ENCODE assay signal across 6 cellular contexts in the genomic region with DNA sequence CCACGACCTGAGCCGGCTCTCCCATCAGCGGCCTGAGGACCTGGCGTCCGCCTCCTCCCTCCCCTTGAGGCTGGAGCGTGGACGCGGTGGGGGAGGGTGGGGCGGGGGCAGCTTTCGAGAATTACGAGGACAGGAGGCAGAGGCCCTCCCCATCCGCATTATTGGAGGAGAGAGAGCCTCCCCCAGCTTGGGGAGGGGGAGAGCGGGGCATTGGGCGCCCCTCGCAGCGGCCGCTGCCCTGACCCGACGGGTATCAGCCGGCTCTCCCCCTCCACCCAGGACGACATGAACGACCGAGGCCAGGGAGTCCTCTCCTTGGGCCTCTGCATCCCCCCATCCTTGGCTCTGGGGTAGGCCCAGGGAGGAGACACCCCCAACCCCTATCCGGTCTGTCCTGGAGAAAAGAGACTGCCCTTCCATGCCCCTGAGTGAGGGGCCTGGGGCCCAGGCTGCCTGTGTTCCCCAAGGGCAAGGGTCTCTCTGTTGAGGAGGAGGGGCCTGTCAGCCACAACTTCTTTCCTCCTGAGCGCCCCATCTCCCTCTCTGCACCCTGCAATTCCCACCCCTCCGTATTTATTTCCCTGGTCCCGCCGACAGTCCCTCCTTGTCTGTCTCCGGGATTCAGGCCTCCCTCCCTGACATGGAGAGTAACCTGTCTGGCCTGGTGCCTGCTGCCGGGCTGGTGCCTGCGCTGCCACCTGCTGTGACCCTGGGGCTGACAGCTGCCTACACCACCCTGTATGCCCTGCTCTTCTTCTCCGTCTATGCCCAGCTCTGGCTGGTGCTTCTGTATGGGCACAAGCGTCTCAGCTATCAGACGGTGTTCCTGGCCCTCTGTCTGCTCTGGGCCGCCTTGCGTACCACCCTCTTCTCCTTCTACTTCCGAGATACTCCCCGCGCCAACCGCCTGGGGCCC. TPM values are rescaled to one million over a fixed set of nuclear protein-coding genes. Genes with fewer than 3 reads are reported as not detected.
DNase-seq lines count a peak whose midpoint lies in the region; ATAC-seq, FAIRE-seq and TF ChIP-seq lines count a peak whose summit lies in the region.

No MANE protein-coding gene starts in this region.

- no peaks in the 10 kb centered on the region for H3K79me2 ChIP-seq in HepG2 (ENCODE audit: insufficient read depth, low read length)

- 41% methylated on average over 19 of the region's 40 CpGs for WGBS in HepG2 (ENCODE audit: low lambda C conversion rate)

- DNase-seq in cardiac muscle cell (ENCODE audit: low read depth in 1 of 2, low spot score in 1 of 2) (no peak), Right ventricle myocardium superior (no peak), HepG2 (ENCODE audit: low spot score) (no peak), medulla oblongata (ENCODE audit: extremely low spot score) (no peak), NCI-H1436 (lab: John Stamatoyannopoulos, UW) (no peak)
- peak; percentile 54 for DNase-seq in activated CD4-positive, alpha-beta memory T cell treated with anti-CD3 and anti-CD28 coated beads for 36 hours

- ATAC-seq in Right ventricle myocardium superior (ENCODE audit: poor library complexity) (no peak), HepG2 (peak; percentile 40)

- intact Hi-C loops in Right ventricle myocardium superior (cut with DNase I) = loop anchor here (2.0 kb wide), 1 partner anchor 15 kb away; no protein-coding TSS in a partner anchor
- intact Hi-C loops in activated CD4-positive, alpha-beta memory T cell treated with anti-CD3 and anti-CD28 coated beads for 36 hours (cut with micrococcal nuclease) = loop anchor here (1.0 to 2.0 kb wide), 3 partner anchors 16 to 45 kb away; a partner anchor contains a TSS
- intact Hi-C loops in HepG2 (cut with micrococcal nuclease; ENCODE audit: unreplicated experiment) = loop anchor here (2.0 kb wide), 1 partner anchor 15 kb away; no protein-coding TSS in a partner anchor

- H3K36me3 ChIP-seq in cardiac muscle cell (peaks cover 5% of the 10 kb centered on the region), HepG2 (replicated peaks in 1 of 2; ENCODE audit: control insufficient read depth in 1 of 2, insufficient read depth in 2 of 2, low read length in 2 of 2) (no peaks in the 10 kb centered on the region)

- no peak for TF ChIP-seq RAD21 in HepG2 (CRISPR knock-in tag; IDR thresholded peaks at IDR 0.05)

- FAIRE-seq in HepG2 (lab: Jason Lieb, UNC) = no peak

- H3K27me3 Mint-ChIP-seq in activated CD4-positive, alpha-beta memory T cell treated with anti-CD3 and anti-CD28 coated beads for 36 hours = peaks cover 10% of the 10 kb centered on the region

- H3K36me3 Mint-ChIP-seq in activated CD4-positive, alpha-beta memory T cell treated with anti-CD3 and anti-CD28 coated beads for 36 hours = peaks cover 4% of the 10 kb centered on the region

- H3K4me1 Mint-ChIP-seq in activated CD4-positive, alpha-beta memory T cell treated with anti-CD3 and anti-CD28 coated beads for 36 hours (ENCODE audit: low read depth) = peaks cover 18% of the 10 kb centered on the region

- no peak for TF ChIP-seq CTCF in cardiac muscle cell (IDR thresholded peaks at IDR 0.05; ENCODE audit: low read depth, low read length)
- TF ChIP-seq CTCF in HepG2 (CRISPR knock-in tag; IDR thresholded peaks at IDR 0.05) = peak; percentile 53

- TF ChIP-seq POLR2A in HepG2 (IDR thresholded peaks at IDR 0.05; ENCODE audit: insufficient read depth in 1 of 2, low read depth in 2 of 2, low read length in 2 of 2) = no peak

- H3K4me3 ChIP-seq in cardiac muscle cell (peak overlapping the region; percentile 87), HepG2 (replicated peaks in 1 of 3; ENCODE audit: insufficient read depth in 1 of 3, low read depth in 2 of 3, low read length in 3 of 3) (peak overlapping the region; percentile 69 to 97 (median 83))

- H3K27ac Mint-ChIP-seq in activated CD4-positive, alpha-beta memory T cell treated with anti-CD3 and anti-CD28 coated beads for 36 hours = peak overlapping the region; percentile 67

- H4K20me1 ChIP-seq in HepG2 (ENCODE audit: insufficient read depth, low read length) = no peaks in the 10 kb centered on the region

- peaks cover 21% of the 10 kb centered on the region for H3K27me3 ChIP-seq in cardiac muscle cell
- H3K27me3 ChIP-seq in HepG2 (ENCODE audit: control insufficient read depth in 1 of 2, insufficient read depth in 2 of 2, low read length in 2 of 2) = peaks cover 4 to 12% of the 10 kb centered on the region in 2 experiments; a peak in 3 of 5 replicates

- POLR2A ChIA-PET in activated CD4-positive, alpha-beta memory T cell treated with anti-CD3 and anti-CD28 coated beads for 36 hours (lab: Charles Lee) = interaction anchor here (1.5 to 4.0 kb wide), 3 partner anchors 15 to 40 kb away, joined by 6 to 33 read pairs (median 8); a partner anchor contains a TSS
- POLR2A ChIA-PET in HepG2 (lab: Yijun Ruan, JAX) = interaction anchor here (2.4 to 4.6 kb wide), 3 partner anchors 15 to 31 kb away, joined by 10 to 48 read pairs (median 14); a partner anchor contains a TSS

- H3K9me3 Mint-ChIP-seq in activated CD4-positive, alpha-beta memory T cell treated with anti-CD3 and anti-CD28 coated beads for 36 hours = no peaks in the 10 kb centered on the region

- H3K4me1 ChIP-seq in cardiac muscle cell (ENCODE audit: low read depth) (no peaks in the 10 kb centered on the region), HepG2 (ENCODE audit: insufficient read depth, low read length) (peaks cover 28% of the 10 kb centered on the region; the same call in 1 of the 2 replicates)

- peak overlapping the region; percentile 97 for H3K4me2 ChIP-seq in HepG2 (ENCODE audit: low read depth, low read length)

- CTCF ChIA-PET in activated CD4-positive, alpha-beta memory T cell treated with anti-CD3 and anti-CD28 coated beads for 36 hours (lab: Charles Lee) = interaction anchor here (1.2 to 4.6 kb wide), 3 partner anchors 16 to 45 kb away, joined by 3 to 61 read pairs (median 4); a partner anchor contains a TSS
- CTCF ChIA-PET in HepG2 (lab: Yijun Ruan, JAX; ENCODE audit: low intra/inter-chr PET ratio, low total read pairs) = no interaction called here

- H3K27ac ChIP-seq in cardiac muscle cell (no peak overlapping the region), HepG2 (ENCODE audit: extremely low read length, insufficient read depth, low read length) (peak overlapping the region; percentile 79)

- peak overlapping the region; percentile 78 for H3K4me3 Mint-ChIP-seq in activated CD4-positive, alpha-beta memory T cell treated with anti-CD3 and anti-CD28 coated beads for 36 hours

- H3K9me3 ChIP-seq in cardiac muscle cell (ENCODE audit: low read depth) = no peaks in the 10 kb centered on the region
- H3K9me3 ChIP-seq in HepG2 (ENCODE audit: low read length) = no peaks in the 10 kb centered on the region

- H2AFZ ChIP-seq in HepG2 (ENCODE audit: low read length) = no peak overlapping the region

- no TSS peak for BruUV-seq in HepG2 (replicated peaks; lab: Mats Ljungman, UMichigan)

- in situ Hi-C loops in HepG2 (cut with HindIII; ENCODE audit: extremely low pct_ligation_motif_present, low pct_unique_long_range_greater_than_20kb) = no loop called here

- peak overlapping the region; percentile 79 for H3K9ac ChIP-seq in HepG2 (ENCODE audit: insufficient read depth, low read depth, low read length)

- TF ChIP-seq EP300 in HepG2 (IDR thresholded peaks at IDR 0.05; ENCODE audit: low read depth in 2 of 2, low read length in 2 of 2) (no peak), HepG2 (CRISPR knock-in tag; IDR thresholded peaks at IDR 0.05; ENCODE audit: borderline replicate concordance) (no peak)

RNA-seq across cellular contexts. Expression of a gene that starts 0.5 kb away (rescaled TPM):
- total RNA-seq in cardiac muscle cell (37.7 and 41.4 TPM in 2 replicates), Right ventricle myocardium superior (28.5 TPM), HepG2 (2016; rRNA removed; fragmentation: Illumina TruSeq; extraction: Trizol) (10.3 and 13.2 TPM in 2 replicates)
- polyA plus RNA-seq in cardiac muscle cell (67.8 and 82.6 TPM in 2 replicates), HepG2 (2011; rRNA removed) (8.5 and 10.4 TPM in 2 replicates)
- 10 to 100 TPM; 28.7 to 31.6 TPM for total RNA-seq in activated CD4-positive, alpha-beta memory T cell treated with anti-CD3 and anti-CD28 coated beads for 36 hours
- total RNA-seq in HepG2 (2016; cell fraction: cytosol; rRNA removed; fragmentation: Illumina TruSeq; extraction: Trizol; ENCODE audit: low read depth) = 11.7 and 14.7 TPM in 2 replicates
- 8.2 and 14.4 TPM in 2 replicates for total RNA-seq in HepG2 (2016; cell fraction: insoluble cytoplasmic fraction; rRNA removed; fragmentation: Illumina TruSeq; extraction: Trizol)
- 15.8 and 22.6 TPM in 2 replicates for total RNA-seq in HepG2 (2016; cell fraction: membrane; rRNA removed; fragmentation: Illumina TruSeq; extraction: Trizol)
- total RNA-seq in HepG2 (2016; cell fraction: nucleus; rRNA removed; fragmentation: Illumina TruSeq; extraction: Trizol) = 10.5 and 11.6 TPM in 2 replicates
- polyA plus RNA-seq in HepG2 (2011; cell fraction: cytosol; rRNA removed) = 6.1 and 9.3 TPM in 2 replicates
- polyA plus RNA-seq in HepG2 (2011; cell fraction: nucleus; rRNA removed) = 22.5 and 26.2 TPM in 2 replicates
- polyA plus RNA-seq in HepG2 (2012) = 11.9 and 14.1 TPM in 2 replicates
- 19.8 and 22.4 TPM in 2 replicates for polyA plus RNA-seq in HepG2 (2016; cell fraction: cytosol; fragmentation: Illumina TruSeq; extraction: Trizol; ENCODE audit: low read depth)
- 18.6 and 20.2 TPM in 2 replicates for polyA plus RNA-seq in HepG2 (2016; cell fraction: insoluble cytoplasmic fraction; fragmentation: Illumina TruSeq; extraction: Trizol; ENCODE audit: low read depth)
- 33.5 and 34.6 TPM in 2 replicates for polyA plus RNA-seq in HepG2 (2016; cell fraction: membrane; fragmentation: Illumina TruSeq; extraction: Trizol; ENCODE audit: low read depth)
- 34.1 and 40.3 TPM in 2 replicates for polyA plus RNA-seq in HepG2 (2016; cell fraction: nucleus; fragmentation: Illumina TruSeq; extraction: Trizol; ENCODE audit: insufficient read depth, low read depth)
- polyA minus RNA-seq in HepG2 (2011; rRNA and poly(A)+ RNA removed; ENCODE audit: low replicate concordance) = 13.8 and 54.4 TPM in 2 replicates
- polyA minus RNA-seq in HepG2 (2011; cell fraction: cytosol; rRNA and poly(A)+ RNA removed) = 4.0 and 5.5 TPM in 2 replicates
- 7.3 and 9.9 TPM in 2 replicates for polyA minus RNA-seq in HepG2 (2011; cell fraction: nucleus; rRNA and poly(A)+ RNA removed)

RNA-seq across cellular contexts. Expression of a gene that starts 1.7 kb away (rescaled TPM):
- total RNA-seq in cardiac muscle cell (155 and 200 TPM in 2 replicates), Right ventricle myocardium superior (90.1 TPM), HepG2 (2016; rRNA removed; fragmentation: Illumina TruSeq; extraction: Trizol) (28.5 and 33.0 TPM in 2 replicates)
- polyA plus RNA-seq in cardiac muscle cell (168 and 195 TPM in 2 replicates), HepG2 (2011; rRNA removed) (17.9 and 21.2 TPM in 2 replicates)
- total RNA-seq in activated CD4-positive, alpha-beta memory T cell treated with anti-CD3 and anti-CD28 coated beads for 36 hours = 10 to 100 TPM; 23.7 to 24.2 TPM
- 38.1 and 48.3 TPM in 2 replicates for total RNA-seq in HepG2 (2016; cell fraction: cytosol; rRNA removed; fragmentation: Illumina TruSeq; extraction: Trizol; ENCODE audit: low read depth)
- total RNA-seq in HepG2 (2016; cell fraction: insoluble cytoplasmic fraction; rRNA removed; fragmentation: Illumina TruSeq; extraction: Trizol) = 31.6 and 32.7 TPM in 2 replicates
- total RNA-seq in HepG2 (2016; cell fraction: membrane; rRNA removed; fragmentation: Illumina TruSeq; extraction: Trizol) = 45.1 and 50.4 TPM in 2 replicates
- 11.0 and 16.1 TPM in 2 replicates for total RNA-seq in HepG2 (2016; cell fraction: nucleus; rRNA removed; fragmentation: Illumina TruSeq; extraction: Trizol)
- 16.2 and 25.5 TPM in 2 replicates for polyA plus RNA-seq in HepG2 (2011; cell fraction: cytosol; rRNA removed)
- 11.7 and 12.5 TPM in 2 replicates for polyA plus RNA-seq in HepG2 (2011; cell fraction: nucleus; rRNA removed)
- 7.1 and 11.0 TPM in 2 replicates for polyA plus RNA-seq in HepG2 (2012)
- polyA plus RNA-seq in HepG2 (2016; cell fraction: cytosol; fragmentation: Illumina TruSeq; extraction: Trizol; ENCODE audit: low read depth) = 44.2 and 54.0 TPM in 2 replicates
- 30.5 and 33.9 TPM in 2 replicates for polyA plus RNA-seq in HepG2 (2016; cell fraction: insoluble cytoplasmic fraction; fragmentation: Illumina TruSeq; extraction: Trizol; ENCODE audit: low read depth)
- polyA plus RNA-seq in HepG2 (2016; cell fraction: membrane; fragmentation: Illumina TruSeq; extraction: Trizol; ENCODE audit: low read depth) = 44.1 and 45.8 TPM in 2 replicates
- polyA plus RNA-seq in HepG2 (2016; cell fraction: nucleus; fragmentation: Illumina TruSeq; extraction: Trizol; ENCODE audit: insufficient read depth, low read depth) = 18.3 and 24.9 TPM in 2 replicates
- polyA minus RNA-seq in HepG2 (2011; rRNA and poly(A)+ RNA removed; ENCODE audit: low replicate concordance) = 10.3 and 10.8 TPM in 2 replicates
- 3.5 and 4.1 TPM in 2 replicates for polyA minus RNA-seq in HepG2 (2011; cell fraction: cytosol; rRNA and poly(A)+ RNA removed)
- polyA minus RNA-seq in HepG2 (2011; cell fraction: nucleus; rRNA and poly(A)+ RNA removed) = 3.1 and 4.0 TPM in 2 replicates

RNA-seq across cellular contexts. Expression of a gene that starts 5.0 kb away (rescaled TPM):
- not detected in 2 replicates for total RNA-seq in cardiac muscle cell
- not detected in 2 replicates for polyA plus RNA-seq in cardiac muscle cell
- total RNA-seq in Right ventricle myocardium superior = not detected
- total RNA-seq in activated CD4-positive, alpha-beta memory T cell treated with anti-CD3 and anti-CD28 coated beads for 36 hours = under 1 TPM in 1 of 2 experiments, not detected in 1; 0.34 TPM
- total RNA-seq in HepG2 (2016; rRNA removed; fragmentation: Illumina TruSeq; extraction: Trizol) = not detected in 2 replicates
- total RNA-seq in HepG2 (2016; cell fraction: cytosol; rRNA removed; fragmentation: Illumina TruSeq; extraction: Trizol; ENCODE audit: low read depth) = not detected in 2 replicates
- total RNA-seq in HepG2 (2016; cell fraction: insoluble cytoplasmic fraction; rRNA removed; fragmentation: Illumina TruSeq; extraction: Trizol) = not detected in 2 replicates
- not detected in 2 replicates for total RNA-seq in HepG2 (2016; cell fraction: membrane; rRNA removed; fragmentation: Illumina TruSeq; extraction: Trizol)
- not detected in 2 replicates for total RNA-seq in HepG2 (2016; cell fraction: nucleus; rRNA removed; fragmentation: Illumina TruSeq; extraction: Trizol)
- polyA plus RNA-seq in HepG2 (2011; rRNA removed) = not detected in 2 replicates
- polyA plus RNA-seq in HepG2 (2011; cell fraction: cytosol; rRNA removed) = not detected in 2 replicates
- not detected in 2 replicates for polyA plus RNA-seq in HepG2 (2011; cell fraction: nucleus; rRNA removed)
- polyA plus RNA-seq in HepG2 (2012) = not detected in 2 replicates
- not detected in 2 replicates for polyA plus RNA-seq in HepG2 (2016; cell fraction: cytosol; fragmentation: Illumina TruSeq; extraction: Trizol; ENCODE audit: low read depth)
- not detected in 2 replicates for polyA plus RNA-seq in HepG2 (2016; cell fraction: insoluble cytoplasmic fraction; fragmentation: Illumina TruSeq; extraction: Trizol; ENCODE audit: low read depth)
- not detected in 2 replicates for polyA plus RNA-seq in HepG2 (2016; cell fraction: membrane; fragmentation: Illumina TruSeq; extraction: Trizol; ENCODE audit: low read depth)
- polyA plus RNA-seq in HepG2 (2016; cell fraction: nucleus; fragmentation: Illumina TruSeq; extraction: Trizol; ENCODE audit: insufficient read depth, low read depth) = not detected in 2 replicates
- 0.21 TPM in 1 of 2 replicates, not detected in the other for polyA minus RNA-seq in HepG2 (2011; rRNA and poly(A)+ RNA removed; ENCODE audit: low replicate concordance)
- polyA minus RNA-seq in HepG2 (2011; cell fraction: cytosol; rRNA and poly(A)+ RNA removed) = not detected in 2 replicates
- polyA minus RNA-seq in HepG2 (2011; cell fraction: nucleus; rRNA and poly(A)+ RNA removed) = not detected in 2 replicates

RNA-seq across cellular contexts. Expression of a gene that starts 14.0 kb away (rescaled TPM):
- total RNA-seq in cardiac muscle cell (not detected in 2 replicates), Right ventricle myocardium superior (not detected), HepG2 (2016; rRNA removed; fragmentation: Illumina TruSeq; extraction: Trizol) (0.22 and 0.73 TPM in 2 replicates)
- polyA plus RNA-seq in cardiac muscle cell (0.54 and 0.56 TPM in 2 replicates), HepG2 (2011; rRNA removed) (0.16 and 0.48 TPM in 2 replicates)
- total RNA-seq in activated CD4-positive, alpha-beta memory T cell treated with anti-CD3 and anti-CD28 coated beads for 36 hours = not detected
- not detected in 2 replicates for total RNA-seq in HepG2 (2016; cell fraction: cytosol; rRNA removed; fragmentation: Illumina TruSeq; extraction: Trizol; ENCODE audit: low read depth)
- total RNA-seq in HepG2 (2016; cell fraction: insoluble cytoplasmic fraction; rRNA removed; fragmentation: Illumina TruSeq; extraction: Trizol) = 0.49 and 0.52 TPM in 2 replicates
- 0.34 TPM in 1 of 2 replicates, not detected in the other for total RNA-seq in HepG2 (2016; cell fraction: membrane; rRNA removed; fragmentation: Illumina TruSeq; extraction: Trizol)
- total RNA-seq in HepG2 (2016; cell fraction: nucleus; rRNA removed; fragmentation: Illumina TruSeq; extraction: Trizol) = not detected in 2 replicates
- polyA plus RNA-seq in HepG2 (2011; cell fraction: cytosol; rRNA removed) = 0.26 and 0.66 TPM in 2 replicates
- polyA plus RNA-seq in HepG2 (2011; cell fraction: nucleus; rRNA removed) = 0.38 TPM in 1 of 2 replicates, not detected in the other
- 0.23 TPM in 1 of 2 replicates, not detected in the other for polyA plus RNA-seq in HepG2 (2012)
- 0.15 and 0.65 TPM in 2 replicates for polyA plus RNA-seq in HepG2 (2016; cell fraction: cytosol; fragmentation: Illumina TruSeq; extraction: Trizol; ENCODE audit: low read depth)
- polyA plus RNA-seq in HepG2 (2016; cell fraction: insoluble cytoplasmic fraction; fragmentation: Illumina TruSeq; extraction: Trizol; ENCODE audit: low read depth) = 0.59 TPM in 1 of 2 replicates, not detected in the other
- polyA plus RNA-seq in HepG2 (2016; cell fraction: membrane; fragmentation: Illumina TruSeq; extraction: Trizol; ENCODE audit: low read depth) = 0.44 TPM in 1 of 2 replicates, not detected in the other
- polyA plus RNA-seq in HepG2 (2016; cell fraction: nucleus; fragmentation: Illumina TruSeq; extraction: Trizol; ENCODE audit: insufficient read depth, low read depth) = 1.2 TPM in 1 of 2 replicates, not detected in the other
- polyA minus RNA-seq in HepG2 (2011; rRNA and poly(A)+ RNA removed; ENCODE audit: low replicate concordance) = 0.42 TPM in 1 of 2 replicates, not detected in the other
- polyA minus RNA-seq in HepG2 (2011; cell fraction: cytosol; rRNA and poly(A)+ RNA removed) = not detected in 2 replicates
- not detected in 2 replicates for polyA minus RNA-seq in HepG2 (2011; cell fraction: nucleus; rRNA and poly(A)+ RNA removed)

RNA-seq across cellular contexts. Expression of a gene that starts 19.2 kb away (rescaled TPM):
- total RNA-seq in cardiac muscle cell (77.0 and 94.0 TPM in 2 replicates), Right ventricle myocardium superior (241 TPM), HepG2 (2016; rRNA removed; fragmentation: Illumina TruSeq; extraction: Trizol) (28.3 and 36.3 TPM in 2 replicates)
- polyA plus RNA-seq in cardiac muscle cell (48.8 and 49.3 TPM in 2 replicates), HepG2 (2011; rRNA removed) (18.1 and 24.3 TPM in 2 replicates)
- 10 to 100 TPM; 32.8 to 35.6 TPM for total RNA-seq in activated CD4-positive, alpha-beta memory T cell treated with anti-CD3 and anti-CD28 coated beads for 36 hours
- total RNA-seq in HepG2 (2016; cell fraction: cytosol; rRNA removed; fragmentation: Illumina TruSeq; extraction: Trizol; ENCODE audit: low read depth) = 21.0 and 23.1 TPM in 2 replicates
- total RNA-seq in HepG2 (2016; cell fraction: insoluble cytoplasmic fraction; rRNA removed; fragmentation: Illumina TruSeq; extraction: Trizol) = 26.0 and 36.9 TPM in 2 replicates
- total RNA-seq in HepG2 (2016; cell fraction: membrane; rRNA removed; fragmentation: Illumina TruSeq; extraction: Trizol) = 46.3 and 50.0 TPM in 2 replicates
- 18.8 and 23.8 TPM in 2 replicates for total RNA-seq in HepG2 (2016; cell fraction: nucleus; rRNA removed; fragmentation: Illumina TruSeq; extraction: Trizol)
- 23.6 and 37.4 TPM in 2 replicates for polyA plus RNA-seq in HepG2 (2011; cell fraction: cytosol; rRNA removed)
- polyA plus RNA-seq in HepG2 (2011; cell fraction: nucleus; rRNA removed) = 31.2 and 32.0 TPM in 2 replicates
- polyA plus RNA-seq in HepG2 (2012) = 15.3 and 20.7 TPM in 2 replicates
- 15.0 and 16.3 TPM in 2 replicates for polyA plus RNA-seq in HepG2 (2016; cell fraction: cytosol; fragmentation: Illumina TruSeq; extraction: Trizol; ENCODE audit: low read depth)
- 19.1 and 21.1 TPM in 2 replicates for polyA plus RNA-seq in HepG2 (2016; cell fraction: insoluble cytoplasmic fraction; fragmentation: Illumina TruSeq; extraction: Trizol; ENCODE audit: low read depth)
- polyA plus RNA-seq in HepG2 (2016; cell fraction: membrane; fragmentation: Illumina TruSeq; extraction: Trizol; ENCODE audit: low read depth) = 25.2 and 26.9 TPM in 2 replicates
- 37.3 and 45.3 TPM in 2 replicates for polyA plus RNA-seq in HepG2 (2016; cell fraction: nucleus; fragmentation: Illumina TruSeq; extraction: Trizol; ENCODE audit: insufficient read depth, low read depth)
- polyA minus RNA-seq in HepG2 (2011; rRNA and poly(A)+ RNA removed; ENCODE audit: low replicate concordance) = 28.9 and 57.4 TPM in 2 replicates
- polyA minus RNA-seq in HepG2 (2011; cell fraction: cytosol; rRNA and poly(A)+ RNA removed) = 13.1 and 14.8 TPM in 2 replicates
- polyA minus RNA-seq in HepG2 (2011; cell fraction: nucleus; rRNA and poly(A)+ RNA removed) = 10.8 and 12.1 TPM in 2 replicates
